ENCODE assay signal across 30 cellular contexts in genomic region chr13:52955505-52955904, GRCh38.
DNase-seq lines count a peak whose midpoint lies in the region; TF ChIP-seq lines count a peak whose summit lies in the region.
"Had no signal": no experiment of that assay in that cellular context is flagged by ENCODE, and none has a peak within 500 bp of the region (broad histone marks: within the 10 kb centered on the region; RNA-seq: fewer than 3 reads in every experiment).

No MANE protein-coding gene starts in this region.

- H3K4me3 ChIP-seq in HUES64 (ENCODE audit: low read length) (peak overlapping the region; percentile 17; the same call in 1 of the 2 replicates), endodermal cell (ENCODE audit: low read length) (no peak overlapping the region)
- H3K4me3 ChIP-seq: heart left ventricle, left lung, right lobe of liver, SJCRH30, spleen, thoracic aorta had no signal

- no peaks in the 10 kb centered on the region for H3K36me3 Mint-ChIP-seq in endodermal cell (ENCODE audit: low read depth)
- H3K36me3 Mint-ChIP-seq: activated naive CD4-positive, alpha-beta T cell treated with anti-CD3 and anti-CD28 coated beads, Interleukin-2, amount 50 U/mL, for 72 hours; CD4-positive, CD25-positive, alpha-beta regulatory T cell had no signal

- H3K27ac ChIP-seq in HUES64 (ENCODE audit: low read depth, low read length), result peak overlapping the region; percentile 91; the same call in 1 of the 2 replicates
- peak overlapping the region; percentile 81 for H3K27ac ChIP-seq in endodermal cell (ENCODE audit: low read depth, low read length)
- H3K27ac ChIP-seq: brain microvascular endothelial cell, heart left ventricle, left lung, right lobe of liver, SJCRH30, spleen, thoracic aorta had no signal

- TF ChIP-seq CTCF in endodermal cell (conservative IDR thresholded peaks at IDR 0.05), result no peak

- peaks cover 68% of the 10 kb centered on the region for H3K27me3 Mint-ChIP-seq in endodermal cell (ENCODE audit: insufficient read depth)
- H3K27me3 Mint-ChIP-seq: CD4-positive, CD25-positive, alpha-beta regulatory T cell; stimulated activated naive CD8-positive, alpha-beta T cell treated with anti-CD3 and anti-CD28 coated beads, Interleukin-15, amount 100 ng/mL, for 72 hours had no signal

- H3K4me1 Mint-ChIP-seq in endodermal cell, result peaks cover 47% of the 10 kb centered on the region
- H3K4me1 Mint-ChIP-seq: activated CD4-positive, alpha-beta T cell treated with anti-CD3 and anti-CD28 coated beads for 36 hours; activated T-helper 17 cell treated with anti-CD3 and anti-CD28 coated beads, Interleukin-2, amount 50 U/mL, for 72 hours; CD4-positive, CD25-positive, alpha-beta regulatory T cell; stimulated activated naive CD8-positive, alpha-beta T cell treated with anti-CD3 and anti-CD28 coated beads, Interleukin-15, amount 100 ng/mL, for 72 hours had no signal

- H3K9ac ChIP-seq in HUES64 (ENCODE audit: low read depth, low read length) (peak overlapping the region; percentile 14; the same call in 1 of the 2 replicates), endodermal cell (ENCODE audit: extremely low read depth, low read length, poor library complexity, severe bottlenecking) (no peak overlapping the region)

- H3K36me3 ChIP-seq in HUES64 (ENCODE audit: insufficient read depth, low read length), result no peaks in the 10 kb centered on the region
- no peaks in the 10 kb centered on the region for H3K36me3 ChIP-seq in endodermal cell (ENCODE audit: control insufficient read depth, insufficient read depth, low read length)
- H3K36me3 ChIP-seq: brain microvascular endothelial cell, heart left ventricle, left lung, right lobe of liver, SJCRH30, spleen, thoracic aorta had no signal

- peak overlapping the region; percentile 49 for H3K27ac Mint-ChIP-seq in endodermal cell
- H3K27ac Mint-ChIP-seq: activated CD4-positive, alpha-beta T cell treated with anti-CD3 and anti-CD28 coated beads for 36 hours; activated naive CD4-positive, alpha-beta T cell treated with anti-CD3 and anti-CD28 coated beads, Interleukin-2, amount 50 U/mL, for 72 hours; activated T-helper 17 cell treated with anti-CD3 and anti-CD28 coated beads, Interleukin-2, amount 50 U/mL, for 72 hours; CD4-positive, CD25-positive, alpha-beta regulatory T cell; stimulated activated naive CD8-positive, alpha-beta T cell treated with anti-CD3 and anti-CD28 coated beads, Interleukin-15, amount 100 ng/mL, for 72 hours had no signal

- H3K9me3 ChIP-seq in HUES64 (ENCODE audit: insufficient read depth, low read depth, low read length) (no peaks in the 10 kb centered on the region), endodermal cell (ENCODE audit: control insufficient read depth, low read length) (no peaks in the 10 kb centered on the region)
- H3K9me3 ChIP-seq: heart left ventricle, left lung, right lobe of liver, SJCRH30, thoracic aorta had no signal

- H3K4me1 ChIP-seq in HUES64 (ENCODE audit: insufficient read depth, low read length), result peaks cover 38% of the 10 kb centered on the region
- peaks cover 6% of the 10 kb centered on the region for H3K4me1 ChIP-seq in endodermal cell (ENCODE audit: control insufficient read depth, insufficient read depth, low read length)
- H3K4me1 ChIP-seq: right lobe of liver, SJCRH30 had no signal

- H3K4me3 Mint-ChIP-seq in endodermal cell, result peak overlapping the region; percentile 35
- H3K4me3 Mint-ChIP-seq: activated CD4-positive, alpha-beta T cell treated with anti-CD3 and anti-CD28 coated beads for 36 hours; activated T-helper 17 cell treated with anti-CD3 and anti-CD28 coated beads, Interleukin-2, amount 50 U/mL, for 72 hours; CD4-positive, CD25-positive, alpha-beta regulatory T cell; stimulated activated naive CD8-positive, alpha-beta T cell treated with anti-CD3 and anti-CD28 coated beads, Interleukin-15, amount 100 ng/mL, for 72 hours had no signal

- DNase-seq in ELF-1 (ENCODE audit: low read depth, low spot score), result peak; percentile 94
- DNase-seq in endodermal cell, result peak; percentile 87
- peak; percentile 12 for DNase-seq in medulla oblongata (ENCODE audit: extremely low spot score)
- DNase-seq in stimulated activated CD4-positive, alpha-beta T cell treated with anti-CD3 and anti-CD28 coated beads, Interleukin-2, amount 100 ng/mL, for 24 hours, result no peak
- no peak for DNase-seq in NK-92 treated with Interleukin-12 subunit alpha and Interleukin-12 subunit beta, amount 100 ng/mL, for 24 hours (lab: John Stamatoyannopoulos, UW)
- no peak for DNase-seq in NCI-H345 (lab: John Stamatoyannopoulos, UW)
- DNase-seq in NCI-H526 (lab: John Stamatoyannopoulos, UW), result no peak
- DNase-seq: activated CD4-positive, alpha-beta T cell treated with anti-CD3 and anti-CD28 coated beads for 36 hours; amygdala; brain microvascular endothelial cell; CD4-positive, CD25-positive, alpha-beta regulatory T cell; cerebellar nuclear complex; foreskin melanocyte; heart left ventricle; KG1; left lung; MM.1S; NCI-H2029; NCI-H82; right lobe of liver; RPMI8226; SJCRH30; spleen; stimulated activated CD8-positive, alpha-beta memory T cell treated with anti-CD3 and anti-CD28 coated beads, Interleukin-4, amount 100 ng/mL, for 48 hours; stimulated activated naive CD8-positive, alpha-beta T cell treated with anti-CD3 and anti-CD28 coated beads, Interleukin-15, amount 100 ng/mL, for 72 hours; SW 1271 had no signal

- H3K27me3 ChIP-seq in HUES64 (ENCODE audit: insufficient read depth, low read length), result no peaks in the 10 kb centered on the region
- peaks cover 97% of the 10 kb centered on the region for H3K27me3 ChIP-seq in endodermal cell (ENCODE audit: control insufficient read depth, insufficient read depth, low read length, poor library complexity, severe bottlenecking)
- H3K27me3 ChIP-seq: brain microvascular endothelial cell, left lung, right lobe of liver, SJCRH30, spleen had no signal

- 2% methylated on average over 4 of the region's 4 CpGs for WGBS in HUES64
- 0 to 12% methylated on average over 1 to 4 of the region's 4 CpGs for WGBS in endodermal cell (ENCODE audit: insufficient coverage in 1 of 2, insufficient read length in 1 of 2), 2 experiments

- no peaks in the 10 kb centered on the region for H3K9me3 Mint-ChIP-seq in endodermal cell
- H3K9me3 Mint-ChIP-seq: activated naive CD4-positive, alpha-beta T cell treated with anti-CD3 and anti-CD28 coated beads, Interleukin-2, amount 50 U/mL, for 72 hours; activated T-helper 17 cell treated with anti-CD3 and anti-CD28 coated beads, Interleukin-2, amount 50 U/mL, for 72 hours; stimulated activated naive CD8-positive, alpha-beta T cell treated with anti-CD3 and anti-CD28 coated beads, Interleukin-15, amount 100 ng/mL, for 72 hours had no signal

Comparison
In these comparisons a context has a peak if more than half of its experiments do, and no peak if none do; other contexts are left out.
1. DNase-seq: peak in ELF-1 (single experiment), endodermal cell (single experiment) and medulla oblongata (single experiment); none in stimulated activated CD4-positive, alpha-beta T cell treated with anti-CD3 and anti-CD28 coated beads, Interleukin-2, amount 100 ng/mL, for 24 hours (0 of 2), NK-92 treated with Interleukin-12 subunit alpha and Interleukin-12 subunit beta, amount 100 ng/mL, for 24 hours (single experiment), NCI-H345 (single experiment) and NCI-H526 (0 of 2).